ENCODE assay signal across 8 cellular contexts in genomic region chr22:23289851-23290724, GRCh38.
DNase-seq lines count a peak whose midpoint lies in the region; ATAC-seq, FAIRE-seq and TF ChIP-seq lines count a peak whose summit lies in the region.

No MANE protein-coding gene starts in this region.

- no peaks in the 10 kb centered on the region for H3K79me2 ChIP-seq in GM12878 (ENCODE audit: control insufficient read depth, insufficient read depth, low read length)

- H3K9me3 Mint-ChIP-seq in CD8-positive, alpha-beta memory T cell: peaks cover 0 to 1% (median 0%) of the 10 kb centered on the region in 5 donors

- H3K9ac ChIP-seq in GM12878 (ENCODE audit: control insufficient read depth, insufficient read depth, low read length): no peak overlapping the region

- H3K36me3 Mint-ChIP-seq in CD8-positive, alpha-beta memory T cell: peaks cover 6 to 91% (median 15%) of the 10 kb centered on the region in 3 donors

- SMC1A ChIA-PET in GM12878 (lab: Charles Lee; ENCODE audit: uncharacterized antibody, unreplicated experiment): interaction anchor here (1.1 to 2.9 kb wide), 7 partner anchors 8 to 331 kb away, joined by 3 to 21 read pairs (median 6); partner anchors contain the start of gene RAB36

- H4K20me1 ChIP-seq in GM12878 (ENCODE audit: control insufficient read depth, insufficient read depth): no peaks in the 10 kb centered on the region

- peak; percentile 38; the same call in 1 of the 2 replicates for TF ChIP-seq RAD21 in GM12878 (IDR thresholded peaks at IDR 0.05; ENCODE audit: insufficient read depth, low read depth, low read length)

- no peak overlapping the region for H2AFZ ChIP-seq in GM12878 (ENCODE audit: control insufficient read depth, low read depth, low read length)

- H3K4me2 ChIP-seq in GM12878 (ENCODE audit: control insufficient read depth, insufficient read depth): no peak overlapping the region

- no peak overlapping the region for H3K4me3 Mint-ChIP-seq in CD8-positive, alpha-beta memory T cell

- no peak overlapping the region for H3K27ac ChIP-seq in CD8-positive, alpha-beta memory T cell (ENCODE audit: low read depth, low read length)
- no peak overlapping the region for H3K27ac ChIP-seq in GM12878 (ENCODE audit: control insufficient read depth, insufficient read depth)

- WGBS in GM12878 (ENCODE audit: insufficient coverage, insufficient replicate concordance, low lambda C conversion rate, missing lambda C conversion rate): 69% methylated on average over 18 of the region's 18 CpGs

- no TSS peak for BruUV-seq in GM12878 (replicated peaks; lab: Mats Ljungman, UMichigan)

- FAIRE-seq in GM12878 (lab: Jason Lieb, UNC): no peak

- no peak for TF ChIP-seq EP300 in GM12878 (IDR thresholded peaks at IDR 0.05; ENCODE audit: borderline replicate concordance in 1 of 2, control insufficient read depth in 1 of 2, low read depth in 2 of 2, low read length in 2 of 2)

- peak; percentile 55 to 85 (median 83) for TF ChIP-seq CTCF in GM12878 (IDR thresholded peaks at IDR 0.05 in 2 of 3, conservative IDR thresholded peaks at IDR 0.05 in 1 of 3; ENCODE audit: control insufficient read depth in 2 of 3, extremely low read depth in 1 of 3, insufficient read depth in 1 of 3, low read depth in 3 of 3, low read length in 3 of 3)
- peak; percentile 85 for TF ChIP-seq CTCF in kidney epithelial cell (IDR thresholded peaks at IDR 0.05; ENCODE audit: insufficient read depth, low read length, poor library complexity, severe bottlenecking)

- in situ Hi-C loops in GM12878 (cut with MboI): loop anchor here (25.0 kb wide), 1 partner anchor 478 kb away; no protein-coding TSS in a partner anchor

- DNase-seq in CD8-positive, alpha-beta memory T cell: peak; percentile 36 to 67 (median 45)
- DNase-seq in HPDE6-E6E7 (ENCODE audit: extremely low spot score) (peak; percentile 42), T-helper 9 cell (peak; percentile 58), GM12878 (ENCODE audit: low read depth, low spot score) (no peak), kidney epithelial cell (ENCODE audit: low read depth) (no peak), DMS79 treated with DMSO at 0.1 percent for 48 hours (lab: John Stamatoyannopoulos, UW) (no peak)
- DNase-seq in stimulated activated CD4-positive, alpha-beta T cell treated with anti-CD3 and anti-CD28 coated beads, Interleukin-4, amount 100 ng/mL, for 1 hour: peak; percentile 65

- H3K36me3 ChIP-seq in CD8-positive, alpha-beta memory T cell (ENCODE audit: insufficient read depth, low read length): peaks cover 48% of the 10 kb centered on the region
- H3K36me3 ChIP-seq in GM12878 (ENCODE audit: control insufficient read depth in 2 of 2, insufficient read depth in 2 of 2, low read length in 1 of 2) (peaks cover 8 to 17% of the 10 kb centered on the region in 2 experiments; a peak in 3 of 4 replicates), kidney epithelial cell (ENCODE audit: control insufficient read depth, insufficient read depth, low read length) (peaks cover 1% of the 10 kb centered on the region)

- H3K27ac Mint-ChIP-seq in CD8-positive, alpha-beta memory T cell: peak overlapping the region in 4 of 8 donors; percentile 29 to 64 (median 36)

- ATAC-seq in GM12878: peak; percentile 75
- ATAC-seq in GM18907 (IDR thresholded peaks at IDR 0.05; ENCODE audit: unreplicated experiment): no peak

- TF ChIP-seq POLR2A in GM12878 (IDR thresholded peaks at IDR 0.05; ENCODE audit: low read depth, low read length): no peak

- H3K27me3 Mint-ChIP-seq in CD8-positive, alpha-beta memory T cell: no peaks in the 10 kb centered on the region

- no peaks in the 10 kb centered on the region for H3K9me3 ChIP-seq in CD8-positive, alpha-beta memory T cell (ENCODE audit: low read length)
- no peaks in the 10 kb centered on the region for H3K9me3 ChIP-seq in GM12878 (replicated peaks; ENCODE audit: control insufficient read depth, insufficient read depth, low read length)

- RAD21 ChIA-PET in GM12878 (lab: Charles Lee; ENCODE audit: unreplicated experiment): interaction anchor here (0.7 to 1.9 kb wide), 9 partner anchors 8 to 330 kb away, joined by 3 to 9 read pairs (median 4); no protein-coding TSS in a partner anchor

- CTCF ChIA-PET in CD8-positive, alpha-beta memory T cell (lab: Charles Lee): interaction anchor here (0.8 to 2.3 kb wide), 11 partner anchors 8 to 221 kb away, joined by 3 to 20 read pairs (median 3); partner anchors contain the start of gene BCR
- CTCF ChIA-PET in GM12878 (lab: Yijun Ruan, JAX): interaction anchor here (0.5 to 6.6 kb wide), 36 partner anchors 8 to 555 kb away, joined by 3 to 95 read pairs (median 3); partner anchors contain the start of gene BCR

- H3K4me3 ChIP-seq in CD8-positive, alpha-beta memory T cell (ENCODE audit: low read length): no peak overlapping the region
- H3K4me3 ChIP-seq in GM12878: no peak overlapping the region
- no peak overlapping the region for H3K4me3 ChIP-seq in kidney epithelial cell (ENCODE audit: low read depth, low read length)

- POLR2A ChIA-PET in CD8-positive, alpha-beta memory T cell (lab: Charles Lee): no interaction called here
- POLR2A ChIA-PET in GM12878 (lab: Charles Lee): no interaction called here

- intact Hi-C loops in GM12878 (cut with micrococcal nuclease; ENCODE audit: unreplicated experiment): no loop called here

- no peaks in the 10 kb centered on the region for H3K27me3 ChIP-seq in CD8-positive, alpha-beta memory T cell (ENCODE audit: insufficient read depth, low read length, poor library complexity, severe bottlenecking)
- H3K27me3 ChIP-seq in GM12878 (replicated peaks in 1 of 2; ENCODE audit: control insufficient read depth in 2 of 2, insufficient read depth in 2 of 2, low read length in 1 of 2) (no peaks in the 10 kb centered on the region), kidney epithelial cell (ENCODE audit: control insufficient read depth, insufficient read depth, low read length) (no peaks in the 10 kb centered on the region)

- peaks cover 0 to 4% (median 0%) of the 10 kb centered on the region in 3 donors for H3K4me1 Mint-ChIP-seq in CD8-positive, alpha-beta memory T cell

- H3K4me1 ChIP-seq in CD8-positive, alpha-beta memory T cell (ENCODE audit: insufficient read depth, low read length): no peaks in the 10 kb centered on the region
- H3K4me1 ChIP-seq in GM12878 (ENCODE audit: control insufficient read depth, insufficient read depth, low read length): peaks cover 9% of the 10 kb centered on the region

TF ChIP-seq in GM12878, 131 proteins besides CTCF, POLR2A, EP300 and RAD21:
- TF ChIP-seq SMC3 (IDR thresholded peaks at IDR 0.05; ENCODE audit: borderline replicate concordance, low read length) (peak; percentile 36; the same call in 1 of the 2 replicates), ATF3 (IDR thresholded peaks at IDR 0.05; ENCODE audit: borderline replicate concordance, extremely low read depth, low read depth, low read length) (no peak), MYC (IDR thresholded peaks at IDR 0.05; ENCODE audit: insufficient read depth, insufficient read length, insufficient replicate concordance, low read length, severe bottlenecking) (no peak), KDM1A (IDR thresholded peaks at IDR 0.05; ENCODE audit: borderline replicate concordance) (no peak), RELA (IDR thresholded peaks at IDR 0.05; ENCODE audit: borderline replicate concordance, partially characterized antibody) (no peak), PKNOX1 (IDR thresholded peaks at IDR 0.05) (peak; percentile 58), HDAC2 (IDR thresholded peaks at IDR 0.05) (no peak), SPI1 (IDR thresholded peaks at IDR 0.05; ENCODE audit: borderline replicate concordance, insufficient read depth, low read depth, low read length) (no peak), MTA2 (IDR thresholded peaks at IDR 0.05; ENCODE audit: low read depth) (no peak), DPF2 (IDR thresholded peaks at IDR 0.05) (no peak), PAX8 (IDR thresholded peaks at IDR 0.05) (no peak), TCF3 (IDR thresholded peaks at IDR 0.05; ENCODE audit: borderline replicate concordance, insufficient read depth, low read depth, low read length) (no peak)
TF ChIP-seq in GM12878: peak in this region for 2.

Comparison
In these comparisons a context has a peak if more than half of its experiments do, and no peak if none do; other contexts are left out.
1. DNase-seq: peak in CD8-positive, alpha-beta memory T cell (5 of 5), HPDE6-E6E7 (single experiment), T-helper 9 cell (single experiment) and stimulated activated CD4-positive, alpha-beta T cell treated with anti-CD3 and anti-CD28 coated beads, Interleukin-4, amount 100 ng/mL, for 1 hour (single experiment); none in GM12878 (single experiment), kidney epithelial cell (single experiment) and DMS79 treated with DMSO at 0.1 percent for 48 hours (single experiment).